ENCODE assay signal across 19 cellular contexts in the genomic region with DNA sequence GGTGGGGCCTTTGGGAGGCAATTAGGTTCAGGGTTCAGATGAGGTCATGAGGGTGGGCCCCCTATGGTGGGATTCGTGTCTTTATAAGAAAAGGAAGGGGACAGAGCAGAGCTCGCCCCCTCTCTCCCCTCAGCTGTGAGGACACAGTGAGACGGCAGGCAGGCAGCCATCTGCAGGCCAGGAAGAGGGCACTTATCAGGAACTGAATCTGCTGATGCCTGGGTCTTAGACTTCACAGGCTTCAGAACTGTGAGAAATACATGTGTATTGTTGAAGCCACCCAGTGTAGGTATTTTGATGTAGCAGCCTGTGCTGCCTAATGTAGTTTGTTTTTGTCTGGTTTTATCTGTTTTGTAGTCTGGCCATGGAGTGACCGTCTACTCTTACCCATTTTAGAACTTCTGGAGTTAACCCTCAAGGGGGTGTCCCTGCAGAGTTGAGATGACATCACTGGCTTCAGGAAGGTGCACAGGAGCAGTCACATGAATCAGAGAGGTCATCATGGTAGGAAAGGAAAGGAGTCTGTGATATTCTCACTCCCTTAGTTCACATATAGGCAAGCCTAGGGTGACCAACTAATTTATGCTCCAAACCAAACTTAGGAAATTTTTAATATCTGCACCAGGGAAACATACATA.
DNase-seq lines count a peak whose midpoint lies in the region; ATAC-seq, FAIRE-seq and TF ChIP-seq lines count a peak whose summit lies in the region.
"Had no signal": no experiment of that assay in that cellular context is flagged by ENCODE, and none has a peak within 500 bp of the region (broad histone marks: within the 10 kb centered on the region; RNA-seq: fewer than 3 reads in every experiment).

No MANE protein-coding gene starts in this region.

- no peaks in the 10 kb centered on the region; the same call in 1 of the 2 replicates for H3K9me1 ChIP-seq in IMR-90 (ENCODE audit: insufficient read depth, low read length)

- no peaks in the 10 kb centered on the region for H3K9me3 Mint-ChIP-seq in activated naive CD8-positive, alpha-beta T cell (ENCODE audit: low read depth)
- no peaks in the 10 kb centered on the region for H3K9me3 Mint-ChIP-seq in activated naive CD8-positive, alpha-beta T cell treated with anti-CD3 and anti-CD28 coated beads for 36 hours
- H3K9me3 Mint-ChIP-seq: CD8-positive, alpha-beta T cell had no signal

- H2AK9ac ChIP-seq in IMR-90 (replicated peaks; ENCODE audit: low read depth, low read length, poor library complexity): no peak overlapping the region

- no peak overlapping the region for H3K14ac ChIP-seq in IMR-90 (replicated peaks; ENCODE audit: low read depth, low read length)
- H3K14ac ChIP-seq in trophoblast cell (ENCODE audit: low read length): no peak overlapping the region

- H2BK12ac ChIP-seq in trophoblast cell (ENCODE audit: low read length): no peak overlapping the region

- no peaks in the 10 kb centered on the region for H3K4me1 Mint-ChIP-seq in activated naive CD8-positive, alpha-beta T cell (ENCODE audit: low read depth)
- H3K4me1 Mint-ChIP-seq in activated naive CD8-positive, alpha-beta T cell treated with anti-CD3 and anti-CD28 coated beads for 36 hours: no peaks in the 10 kb centered on the region
- H3K4me1 Mint-ChIP-seq: stimulated activated memory B cell treated with anti-CD40 and anti-IgM and Interleukin-4, amounts not matched to agents 10 μg/mL and 1 μg/mL and 100 μg/mL, for 72 hours had no signal

- CTCF ChIA-PET in IMR-90 (lab: Yijun Ruan, JAX) (no interaction called here), GM12878 (lab: Yijun Ruan, JAX) (no interaction called here)

- H3K4me3 Mint-ChIP-seq in activated naive CD8-positive, alpha-beta T cell: no peak overlapping the region
- no peak overlapping the region for H3K4me3 Mint-ChIP-seq in activated naive CD8-positive, alpha-beta T cell treated with anti-CD3 and anti-CD28 coated beads for 36 hours
- H3K4me3 Mint-ChIP-seq: CD8-positive, alpha-beta T cell; stimulated activated memory B cell treated with anti-CD40 and anti-IgM and Interleukin-4, amounts not matched to agents 10 μg/mL and 1 μg/mL and 100 μg/mL, for 72 hours had no signal

- H4K20me1 ChIP-seq in IMR-90 (ENCODE audit: insufficient read depth, low read length): no peaks in the 10 kb centered on the region
- H4K20me1 ChIP-seq in GM12878 (ENCODE audit: control insufficient read depth, insufficient read depth): no peaks in the 10 kb centered on the region

- H2BK5ac ChIP-seq in IMR-90 (ENCODE audit: low read depth, low read length, poor library complexity, severe bottlenecking) (no peak overlapping the region), trophoblast cell (ENCODE audit: low read depth, low read length, poor library complexity) (no peak overlapping the region)

- H3K36me3 Mint-ChIP-seq in activated naive CD8-positive, alpha-beta T cell: peaks cover 16% of the 10 kb centered on the region
- H3K36me3 Mint-ChIP-seq in activated naive CD8-positive, alpha-beta T cell treated with anti-CD3 and anti-CD28 coated beads for 36 hours: peaks cover 7% of the 10 kb centered on the region
- H3K36me3 Mint-ChIP-seq: CD8-positive, alpha-beta T cell had no signal

- no peaks in the 10 kb centered on the region for H3K27me3 Mint-ChIP-seq in activated naive CD8-positive, alpha-beta T cell
- no peaks in the 10 kb centered on the region for H3K27me3 Mint-ChIP-seq in activated naive CD8-positive, alpha-beta T cell treated with anti-CD3 and anti-CD28 coated beads for 36 hours
- H3K27me3 Mint-ChIP-seq: stimulated activated memory B cell treated with anti-CD40 and anti-IgM and Interleukin-4, amounts not matched to agents 10 μg/mL and 1 μg/mL and 100 μg/mL, for 72 hours had no signal

- no peaks in the 10 kb centered on the region for H3K79me2 ChIP-seq in GM12878 (ENCODE audit: control insufficient read depth, insufficient read depth, low read length)
- H3K79me2 ChIP-seq in trophoblast cell (ENCODE audit: control insufficient read depth, insufficient read depth, low read length, poor library complexity): no peaks in the 10 kb centered on the region

- no peak overlapping the region for H3K9ac ChIP-seq in IMR-90 (ENCODE audit: low read depth, low read length)
- H3K9ac ChIP-seq in GM12878 (ENCODE audit: control insufficient read depth, insufficient read depth, low read length): no peak overlapping the region
- no peak overlapping the region for H3K9ac ChIP-seq in trophoblast cell (ENCODE audit: low read length)

- H3K4me2 ChIP-seq in IMR-90 (ENCODE audit: low read depth, low read length): no peak overlapping the region
- H3K4me2 ChIP-seq in GM12878 (ENCODE audit: control insufficient read depth, insufficient read depth): no peak overlapping the region
- no peak overlapping the region for H3K4me2 ChIP-seq in trophoblast cell (ENCODE audit: low read length)

- H3K18ac ChIP-seq in IMR-90 (ENCODE audit: low read depth, low read length): no peak overlapping the region
- H3K18ac ChIP-seq in trophoblast cell (ENCODE audit: low read length): no peak overlapping the region

- WGBS in IMR-90 (ENCODE audit: extremely low coverage in 2 of 2, insufficient read length in 1 of 2), 2 experiments: no CpG with 5 or more reads among the region's 4 CpGs
- WGBS in GM12878 (ENCODE audit: insufficient coverage, insufficient replicate concordance, low lambda C conversion rate, missing lambda C conversion rate): 59% methylated on average over 4 of the region's 4 CpGs
- no CpG with 5 or more reads among the region's 4 CpGs for WGBS in trophoblast cell (ENCODE audit: extremely low coverage, insufficient coverage, insufficient read length)

- no peak overlapping the region for H4K12ac ChIP-seq in trophoblast cell (ENCODE audit: low read depth, low read length)

- no peak for TF ChIP-seq EP300 in GM12878 (IDR thresholded peaks at IDR 0.05; ENCODE audit: borderline replicate concordance in 1 of 2, control insufficient read depth in 1 of 2, low read depth in 2 of 2, low read length in 2 of 2)

- TF ChIP-seq RAD21 in IMR-90 (IDR thresholded peaks at IDR 0.05; ENCODE audit: low read length) (no peak), GM12878 (IDR thresholded peaks at IDR 0.05; ENCODE audit: insufficient read depth, low read depth, low read length) (no peak)

- dilution Hi-C loops in IMR-90 (cut with HindIII; ENCODE audit: low sequenced_read_pairs, unreplicated experiment): no loop called here

- H4K91ac ChIP-seq in IMR-90 (ENCODE audit: insufficient read depth, low read depth, low read length) (no peak overlapping the region), trophoblast cell (ENCODE audit: low read depth, low read length) (no peak overlapping the region)

- no peak overlapping the region for H3K23ac ChIP-seq in IMR-90 (ENCODE audit: low read depth, low read length)
- H3K23ac ChIP-seq in trophoblast cell (ENCODE audit: low read length): no peak overlapping the region

- SMC1A ChIA-PET in GM12878 (lab: Charles Lee; ENCODE audit: uncharacterized antibody, unreplicated experiment): no interaction called here

- no peak overlapping the region for H3K27ac ChIP-seq in IMR-90 (ENCODE audit: insufficient read depth, low read length)
- H3K27ac ChIP-seq in GM12878 (ENCODE audit: control insufficient read depth, insufficient read depth): no peak overlapping the region
- peak overlapping the region; percentile 44 for H3K27ac ChIP-seq in trophoblast cell (ENCODE audit: low read depth, low read length)
- H3K27ac ChIP-seq: coronary artery had no signal

- ATAC-seq in IMR-90 (ENCODE audit: low read depth) (peak; percentile 29; the same call in 1 of the 2 replicates), GM12878 (peak; percentile 42), GM19023 (IDR thresholded peaks at IDR 0.05; ENCODE audit: unreplicated experiment) (no peak)
- ATAC-seq: CD8-positive, alpha-beta T cell; PC-3; stimulated activated memory B cell treated with anti-CD40 and anti-IgM and Interleukin-4, amounts not matched to agents 10 μg/mL and 1 μg/mL and 100 μg/mL, for 72 hours had no signal

- H2AK5ac ChIP-seq in IMR-90 (ENCODE audit: low read depth, low read length) (no peak overlapping the region), trophoblast cell (ENCODE audit: low read length) (no peak overlapping the region)

- no peak for FAIRE-seq in GM12878 (lab: Jason Lieb, UNC)
- FAIRE-seq: GM12892, keratinocyte had no signal

- H3K4me3 ChIP-seq in IMR-90 (ENCODE audit: insufficient read depth, low read depth, low read length): no peak overlapping the region
- H3K4me3 ChIP-seq in GM12878: no peak overlapping the region
- no peak overlapping the region for H3K4me3 ChIP-seq in trophoblast cell (ENCODE audit: low read depth, low read length)
- H3K4me3 ChIP-seq: coronary artery had no signal

- intact Hi-C loops in IMR-90 (cut with micrococcal nuclease): no loop called here
- intact Hi-C loops in GM12878 (cut with micrococcal nuclease; ENCODE audit: unreplicated experiment): no loop called here

- no peak overlapping the region for H2BK20ac ChIP-seq in IMR-90 (ENCODE audit: low read depth, low read length)

- H3K27ac Mint-ChIP-seq in activated naive CD8-positive, alpha-beta T cell: peak overlapping the region; percentile 8
- H3K27ac Mint-ChIP-seq in activated naive CD8-positive, alpha-beta T cell treated with anti-CD3 and anti-CD28 coated beads for 36 hours: no peak overlapping the region
- H3K27ac Mint-ChIP-seq: CD8-positive, alpha-beta T cell; stimulated activated memory B cell treated with anti-CD40 and anti-IgM and Interleukin-4, amounts not matched to agents 10 μg/mL and 1 μg/mL and 100 μg/mL, for 72 hours had no signal

- H3K9me3 ChIP-seq in IMR-90 (ENCODE audit: control insufficient read depth, insufficient read depth, low read length) (no peaks in the 10 kb centered on the region), GM12878 (replicated peaks; ENCODE audit: control insufficient read depth, insufficient read depth, low read length) (no peaks in the 10 kb centered on the region), trophoblast cell (ENCODE audit: insufficient read depth, low read depth, low read length) (peaks cover 2% of the 10 kb centered on the region)

- TF ChIP-seq POLR2A in IMR-90 (IDR thresholded peaks at IDR 0.05; ENCODE audit: low read depth, low read length) (no peak), GM12878 (IDR thresholded peaks at IDR 0.05; ENCODE audit: low read depth, low read length) (no peak)

- RAD21 ChIA-PET in GM12878 (lab: Charles Lee; ENCODE audit: unreplicated experiment): no interaction called here

- no peak overlapping the region for H2BK15ac ChIP-seq in IMR-90 (ENCODE audit: low read depth, low read length)

- in situ Hi-C loops in IMR-90 (cut with MboI; ENCODE audit: low sequenced_read_pairs) (no loop called here), GM12878 (cut with MboI) (no loop called here)

- no peak overlapping the region for H4K5ac ChIP-seq in IMR-90 (ENCODE audit: low read depth, low read length)

- no peak overlapping the region for H4K8ac ChIP-seq in IMR-90 (ENCODE audit: low read depth in 2 of 2, low read length in 2 of 2)
- no peak overlapping the region for H4K8ac ChIP-seq in trophoblast cell (ENCODE audit: low read depth, low read length)

- H2AFZ ChIP-seq in IMR-90 (replicated peaks; ENCODE audit: low read length, poor library complexity) (no peak overlapping the region), GM12878 (ENCODE audit: control insufficient read depth, low read depth, low read length) (no peak overlapping the region), trophoblast cell (ENCODE audit: insufficient read depth, low read length, poor library complexity) (no peak overlapping the region)

- no peak overlapping the region for H3K56ac ChIP-seq in IMR-90 (ENCODE audit: extremely low read depth, insufficient read depth, low read length)

- no peak for DNase-seq in activated naive CD8-positive, alpha-beta T cell treated with anti-CD3 and anti-CD28 coated beads for 36 hours
- DNase-seq in IMR-90: no peak
- no peak for DNase-seq in GM12878 (ENCODE audit: low read depth, low spot score)
- DNase-seq in trophoblast cell: peak; percentile 30 to 62
- DNase-seq in cerebellar nuclear complex (lab: John Stamatoyannopoulos, UW): no peak
- DNase-seq in NCI-H2227 (lab: John Stamatoyannopoulos, UW; ENCODE audit: unreplicated experiment): no peak
- DNase-seq: activated gamma-delta T cell; CD8-positive, alpha-beta T cell; erythroblast; KG1; NCI-H146; NCI-H446; PC-3 had no signal

- H3K79me1 ChIP-seq in IMR-90 (ENCODE audit: low read depth in 1 of 2, low read length in 2 of 2): no peaks in the 10 kb centered on the region
- peaks cover 3% of the 10 kb centered on the region for H3K79me1 ChIP-seq in trophoblast cell (ENCODE audit: low read length)

- H3K4me1 ChIP-seq in IMR-90 (ENCODE audit: control insufficient read depth, insufficient read depth, low read length) (no peaks in the 10 kb centered on the region), GM12878 (ENCODE audit: control insufficient read depth, insufficient read depth, low read length) (no peaks in the 10 kb centered on the region), trophoblast cell (ENCODE audit: control insufficient read depth in 1 of 2, insufficient read depth in 2 of 2, low read length in 2 of 2) (peaks cover 0 to 13% of the 10 kb centered on the region in 2 experiments)

- H3K27me3 ChIP-seq in IMR-90 (ENCODE audit: control insufficient read depth, insufficient read depth, low read length) (no peaks in the 10 kb centered on the region), GM12878 (replicated peaks in 1 of 2; ENCODE audit: control insufficient read depth in 2 of 2, insufficient read depth in 2 of 2, low read length in 1 of 2) (no peaks in the 10 kb centered on the region), trophoblast cell (ENCODE audit: insufficient read depth, low read length) (no peaks in the 10 kb centered on the region)

- H2BK120ac ChIP-seq in IMR-90 (ENCODE audit: low read depth, low read length) (no peak overlapping the region), trophoblast cell (ENCODE audit: insufficient read depth, low read length, poor library complexity) (peak overlapping the region; percentile 39)

- POLR2A ChIA-PET in IMR-90 (lab: Charles Lee; ENCODE audit: unreplicated experiment) (no interaction called here), GM12878 (lab: Charles Lee) (interaction anchor here (0.6 kb wide), 1 partner anchor 44 kb away, joined by 3 read pairs; no protein-coding TSS in a partner anchor)

- H3K4ac ChIP-seq in IMR-90 (ENCODE audit: low read depth, low read length): no peak overlapping the region
- H3K4ac ChIP-seq in trophoblast cell (ENCODE audit: low read depth, low read length): no peak overlapping the region

- H3K36me3 ChIP-seq in IMR-90 (ENCODE audit: control insufficient read depth, insufficient read depth, low read length) (no peaks in the 10 kb centered on the region), GM12878 (ENCODE audit: control insufficient read depth in 2 of 2, insufficient read depth in 2 of 2, low read length in 1 of 2) (no peaks in the 10 kb centered on the region), trophoblast cell (ENCODE audit: control insufficient read depth in 1 of 2, insufficient read depth in 2 of 2, low read length in 2 of 2) (peaks cover 0 to under 1% of the 10 kb centered on the region in 2 experiments)

- BruUV-seq in IMR-90 (replicated peaks; lab: Mats Ljungman, UMichigan) (no TSS peak), GM12878 (replicated peaks; lab: Mats Ljungman, UMichigan) (no TSS peak)

- TF ChIP-seq CTCF in IMR-90 (conservative IDR thresholded peaks at IDR 0.05; ENCODE audit: low read depth, low read length) (no peak), GM12878 (IDR thresholded peaks at IDR 0.05 in 2 of 3, conservative IDR thresholded peaks at IDR 0.05 in 1 of 3; ENCODE audit: control insufficient read depth in 2 of 3, extremely low read depth in 1 of 3, insufficient read depth in 1 of 3, low read depth in 3 of 3, low read length in 3 of 3) (no peak)

Comparison
In these comparisons a context has a peak if more than half of its experiments do, and no peak if none do; other contexts are left out.
1. DNase-seq: peak in trophoblast cell (2 of 2); none in activated naive CD8-positive, alpha-beta T cell treated with anti-CD3 and anti-CD28 coated beads for 36 hours (single experiment), IMR-90 (single experiment), GM12878 (single experiment), cerebellar nuclear complex (0 of 2) and NCI-H2227 (single experiment).